In the genomic region with DNA sequence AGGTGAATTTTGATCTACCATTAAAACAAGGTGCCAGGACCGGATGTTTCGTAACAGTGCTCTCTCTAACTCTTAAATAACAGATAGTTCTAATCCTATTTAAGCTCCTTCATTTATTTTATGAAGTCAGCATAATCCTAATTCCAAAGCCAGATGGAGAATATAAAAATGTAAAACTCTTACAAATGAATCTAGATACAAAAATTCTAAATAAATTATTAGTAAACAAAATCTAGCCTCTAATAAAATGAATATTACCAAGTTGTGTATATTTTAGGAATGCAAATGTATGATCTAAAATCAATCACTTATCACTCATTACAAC, we compare ENCODE assay signal across 24 cellular contexts. TPM values are rescaled to one million over a fixed set of nuclear protein-coding genes. Genes with fewer than 3 reads are reported as not detected.
"Had no signal": no experiment of that assay in that cellular context is flagged by ENCODE, and none has a peak within 500 bp of the region (broad histone marks: within the 10 kb centered on the region; RNA-seq: fewer than 3 reads in every experiment).

No MANE protein-coding gene starts in this region.

- DNase-seq: activated CD4-positive, alpha-beta T cell treated with anti-CD3 and anti-CD28 coated beads, Interleukin-2, amount 50 U/mL, for 1 hour; activated CD8-positive, alpha-beta memory T cell treated with anti-CD3 and anti-CD28 coated beads for 24 hours; activated CD8-positive, alpha-beta memory T cell treated with anti-CD3 and anti-CD28 coated beads, Interleukin-2, amount 50 U/mL, for 48 hours; activated effector memory CD4-positive, alpha-beta T cell treated with anti-CD3 and anti-CD28 coated beads, Interleukin-2, amount 50 U/mL, for 16 hours; activated naive CD4-positive, alpha-beta T cell treated with anti-CD3 and anti-CD28 coated beads, Interleukin-2, amount 50 U/mL, for 16 hours; activated T-cell treated with anti-CD3 and anti-CD28 coated beads, Interleukin-2, amount 50 U/mL, for 72 hours; aorta; brain microvascular endothelial cell; central memory CD4-positive, alpha-beta T cell; foreskin melanocyte; glutamatergic neuron; hippocampal formation; kidney; mammary epithelial cell; midbrain; nephron progenitor cell; psoas muscle; right cardiac atrium; stimulated activated CD4-positive, alpha-beta T cell treated with anti-CD3 and anti-CD28 coated beads, Interleukin-2, amount 100 ng/mL, for 24 hours had no signal

- FAIRE-seq: colon, kidney had no signal

- H3K9me3 Mint-ChIP-seq: stimulated activated naive CD8-positive, alpha-beta T cell treated with anti-CD3 and anti-CD28 coated beads, Interleukin-15, Interleukin-2, amounts not matched to agents 100 ng/mL and 50 ng/mL, for 24 hours had no signal

- H3K27ac Mint-ChIP-seq: activated T-cell treated with anti-CD3 and anti-CD28 coated beads, Interleukin-2, amount 50 U/mL, for 72 hours; nephron progenitor cell; stimulated activated naive CD8-positive, alpha-beta T cell treated with anti-CD3 and anti-CD28 coated beads, Interleukin-15, Interleukin-2, amounts not matched to agents 100 ng/mL and 50 ng/mL, for 24 hours had no signal

- H3K27me3 ChIP-seq: brain microvascular endothelial cell, tibial nerve, vagina had no signal

- H3K9me3 ChIP-seq: psoas muscle, tibial nerve, vagina had no signal

- H3K27ac ChIP-seq: brain microvascular endothelial cell, psoas muscle, tibial nerve, vagina had no signal

- H3K4me3 ChIP-seq: psoas muscle, tibial nerve, vagina had no signal

- H3K4me3 Mint-ChIP-seq: activated T-cell treated with anti-CD3 and anti-CD28 coated beads, Interleukin-2, amount 50 U/mL, for 72 hours; nephron progenitor cell; stimulated activated naive CD8-positive, alpha-beta T cell treated with anti-CD3 and anti-CD28 coated beads, Interleukin-15, Interleukin-2, amounts not matched to agents 100 ng/mL and 50 ng/mL, for 24 hours had no signal

- H3K36me3 ChIP-seq: brain microvascular endothelial cell, tibial nerve, vagina had no signal

- H3K4me1 ChIP-seq: psoas muscle had no signal

RNA-seq across cellular contexts. Expression of gene IL33, which starts 32.4 kb away (rescaled TPM):
- total RNA-seq: activated T-cell treated with anti-CD3 and anti-CD28 coated beads, Interleukin-2, amount 50 U/mL, for 72 hours; myocyte had no signal
